ENCODE assay signal across 26 cellular contexts in the genomic region with DNA sequence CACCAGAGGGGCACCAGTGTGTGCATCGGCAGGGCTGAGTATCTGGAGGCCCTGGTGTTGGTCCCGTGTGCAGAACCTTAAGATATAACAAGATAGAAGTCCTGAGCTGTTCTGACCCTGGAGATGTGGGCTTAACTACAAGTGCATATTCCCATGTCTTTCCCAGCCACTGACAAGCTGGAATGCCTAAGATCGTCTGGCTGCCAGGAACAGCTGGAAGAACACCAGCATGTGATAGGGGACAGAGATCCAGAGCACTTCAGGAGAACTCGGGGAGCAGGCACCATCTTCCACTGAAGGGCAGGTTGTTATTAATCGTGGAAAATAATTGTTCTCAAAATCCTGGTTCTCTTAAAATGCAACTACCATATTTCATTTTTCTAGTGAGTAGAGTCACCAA.
"Had no signal": no experiment of that assay in that cellular context is flagged by ENCODE, and none has a peak within 500 bp of the region (broad histone marks: within the 10 kb centered on the region; RNA-seq: fewer than 3 reads in every experiment).

No MANE protein-coding gene starts in this region.

- H3K4me1 ChIP-seq: adrenal gland, breast epithelium, SJSA1 had no signal

- H3K9me3 ChIP-seq: adrenal gland, breast epithelium, MG63, SJSA1 had no signal

- DNase-seq: activated CD4-positive, alpha-beta T cell treated with anti-CD3 and anti-CD28 coated beads for 4 hours; activated CD8-positive, alpha-beta memory T cell treated with anti-CD3 and anti-CD28 coated beads, Interleukin-2, amount 50 U/mL, for 4 hours; activated CD8-positive, alpha-beta T cell treated with anti-CD3 and anti-CD28 coated beads for 36 hours; activated gamma-delta T cell treated with Interleukin-2 at 50 U/mL for 16 hours; activated naive CD4-positive, alpha-beta T cell treated with anti-CD3 and anti-CD28 coated beads, Interleukin-2, amount 10 ng/mL, durations not matched to agents 7 days and 5 days; activated naive CD8-positive, alpha-beta T cell treated with anti-CD3 and anti-CD28 coated beads for 36 hours; activated T-cell treated with anti-CD3 and anti-CD28 coated beads, Interleukin-2, amount 50 U/mL, for 72 hours; adrenal gland; anterior cingulate cortex; central memory CD4-positive, alpha-beta T cell; MG63; MV-4-11; NCI-H1092 treated with DMSO at 0.1 percent for 48 hours; NCI-H1417 treated with DMSO at 0.1 percent for 48 hours; NCI-H1694 treated with DMSO at 0.1 percent for 48 hours; NCI-H2029 treated with DMSO at 0.1 percent for 48 hours; NCI-H345; NCI-H510A; NCI-H526 treated with DMSO at 0.1 percent for 48 hours; NCI-H82; RPMI8226; SHP77 had no signal

- H3K4me3 ChIP-seq: adrenal gland, breast epithelium, MG63, SJSA1 had no signal

- ATAC-seq: activated CD4-positive, CD25-positive, alpha-beta regulatory T cell treated with anti-CD3 and anti-CD28 coated beads, Interleukin-2, amount 50 U/mL, for 24 hours; activated CD8-positive, alpha-beta T cell treated with anti-CD3 and anti-CD28 coated beads for 36 hours; activated T-cell treated with anti-CD3 and anti-CD28 coated beads, Interleukin-2, amount 50 U/mL, for 72 hours; Panc1 had no signal

- H3K36me3 ChIP-seq: adrenal gland, breast epithelium, MG63, SJSA1 had no signal

- H3K27me3 ChIP-seq: breast epithelium, MG63, SJSA1 had no signal

- H3K27ac ChIP-seq: adrenal gland, breast epithelium, SJSA1 had no signal
